In the genomic region with DNA sequence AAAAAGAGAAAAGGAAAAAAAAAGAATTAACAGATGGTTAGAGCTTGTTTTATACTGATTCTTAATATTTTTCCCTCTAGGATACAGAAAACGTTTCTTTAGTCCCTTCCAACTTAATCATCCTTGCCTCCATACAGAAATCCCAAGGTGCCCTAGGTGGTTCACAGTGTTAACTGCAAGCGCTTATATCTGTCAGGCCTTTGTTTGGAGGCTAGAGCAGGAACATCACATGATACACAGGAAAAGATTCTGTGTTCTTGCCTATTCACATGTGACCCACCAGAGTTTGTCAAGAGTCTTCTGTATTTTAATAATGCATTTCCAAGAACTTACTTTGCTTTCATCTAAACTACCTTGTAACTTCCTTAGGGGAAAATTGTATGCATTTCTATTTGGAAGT, we compare ENCODE assay signal across 14 cellular contexts. TPM values are rescaled to one million over a fixed set of nuclear protein-coding genes. Genes with fewer than 3 reads are reported as not detected.
DNase-seq lines count a peak whose midpoint lies in the region; ATAC-seq and TF ChIP-seq lines count a peak whose summit lies in the region.
"Had no signal": no experiment of that assay in that cellular context is flagged by ENCODE, and none has a peak within 500 bp of the region (broad histone marks: within the 10 kb centered on the region; RNA-seq: fewer than 3 reads in every experiment).

No MANE protein-coding gene starts in this region.

- H3K4me1 Mint-ChIP-seq in mesothelial cell of epicardium = peaks cover 26% of the 10 kb centered on the region
- H3K4me1 Mint-ChIP-seq in endodermal cell = peaks cover 38% of the 10 kb centered on the region
- H3K4me1 Mint-ChIP-seq: B cell; CD8-positive, alpha-beta memory T cell had no signal

- intact Hi-C loops in heart right ventricle (cut with DNase I) (no loop called here), right cardiac atrium (cut with DNase I) (no loop called here), posterior cingulate gyrus (cut with DNase I) (no loop called here)

- H3K9me3 ChIP-seq in heart right ventricle (no peaks in the 10 kb centered on the region), right cardiac atrium (ENCODE audit: control insufficient read depth, low read length) (no peaks in the 10 kb centered on the region), HEK293 (ENCODE audit: control insufficient read depth, insufficient read depth, low read depth, low read length) (no peaks in the 10 kb centered on the region), endodermal cell (ENCODE audit: control insufficient read depth, low read length) (no peaks in the 10 kb centered on the region)
- H3K9me3 ChIP-seq: BLaER1 treated with 17β-estradiol and CSF1 and Interleukin-3, amounts not matched to agents 10 nM and 100 nM; Caco-2; HAP-1 had no signal

- H3K4me3 ChIP-seq in heart right ventricle (no peak overlapping the region), right cardiac atrium (ENCODE audit: low read length) (no peak overlapping the region), HEK293 (ENCODE audit: low read depth, low read length) (no peak overlapping the region), endodermal cell (ENCODE audit: low read length) (no peak overlapping the region)
- H3K4me3 ChIP-seq: BLaER1 treated with 17β-estradiol and CSF1 and Interleukin-3, amounts not matched to agents 10 nM and 100 nM; GM23248; HAP-1 had no signal

- POLR2A ChIA-PET in HEK293 (lab: Yijun Ruan, JAX) = no interaction called here

- CTCF ChIA-PET in HEK293 (lab: Yijun Ruan, JAX) = interaction anchor here (0.6 to 1.2 kb wide), 5 partner anchors 14 to 334 kb away, joined by 3 to 5 read pairs (median 3); no protein-coding TSS in a partner anchor

- H3K27me3 Mint-ChIP-seq in mesothelial cell of epicardium (ENCODE audit: low read depth) (no peaks in the 10 kb centered on the region), endodermal cell (ENCODE audit: insufficient read depth) (no peaks in the 10 kb centered on the region)
- H3K27me3 Mint-ChIP-seq: B cell had no signal

- H3K36me3 Mint-ChIP-seq in mesothelial cell of epicardium (no peaks in the 10 kb centered on the region), endodermal cell (ENCODE audit: low read depth) (no peaks in the 10 kb centered on the region)
- H3K36me3 Mint-ChIP-seq: CD8-positive, alpha-beta memory T cell had no signal

- H3K27ac ChIP-seq in heart right ventricle = no peak overlapping the region
- no peak overlapping the region for H3K27ac ChIP-seq in right cardiac atrium (ENCODE audit: low read length)
- no peak overlapping the region for H3K27ac ChIP-seq in HEK293 (ENCODE audit: extremely low read depth, low read depth, low read length)
- H3K27ac ChIP-seq in endodermal cell (ENCODE audit: low read depth, low read length) = no peak overlapping the region
- H3K27ac ChIP-seq: BLaER1 treated with 17β-estradiol and CSF1 and Interleukin-3, amounts not matched to agents 10 nM and 100 nM; GM23248 had no signal

- no peaks in the 10 kb centered on the region for H3K9me3 Mint-ChIP-seq in mesothelial cell of epicardium
- H3K9me3 Mint-ChIP-seq in endodermal cell = no peaks in the 10 kb centered on the region
- H3K9me3 Mint-ChIP-seq: CD8-positive, alpha-beta memory T cell had no signal

- H3K27ac Mint-ChIP-seq in mesothelial cell of epicardium (peak overlapping the region; percentile 86), endodermal cell (no peak overlapping the region)
- H3K27ac Mint-ChIP-seq: B cell; CD8-positive, alpha-beta memory T cell had no signal

- H3K27me3 ChIP-seq in heart right ventricle (no peaks in the 10 kb centered on the region), right cardiac atrium (ENCODE audit: control insufficient read depth, insufficient read depth) (no peaks in the 10 kb centered on the region), endodermal cell (ENCODE audit: control insufficient read depth, insufficient read depth, low read length, poor library complexity, severe bottlenecking) (no peaks in the 10 kb centered on the region)
- H3K27me3 ChIP-seq: BLaER1 treated with 17β-estradiol and CSF1 and Interleukin-3, amounts not matched to agents 10 nM and 100 nM had no signal

- H3K36me3 ChIP-seq in heart right ventricle (no peaks in the 10 kb centered on the region), HEK293 (ENCODE audit: control insufficient read depth in 2 of 2, insufficient read depth in 1 of 2, low read length in 2 of 2) (no peaks in the 10 kb centered on the region), endodermal cell (ENCODE audit: control insufficient read depth, insufficient read depth, low read length) (no peaks in the 10 kb centered on the region)
- H3K36me3 ChIP-seq: BLaER1 treated with 17β-estradiol and CSF1 and Interleukin-3, amounts not matched to agents 10 nM and 100 nM; HAP-1 had no signal

- H3K4me1 ChIP-seq in heart right ventricle (peaks cover 0 to 11% (median 7%) of the 10 kb centered on the region in 9 donors), right cardiac atrium (ENCODE audit: control insufficient read depth, insufficient read depth, low read length) (no peaks in the 10 kb centered on the region), HEK293 (ENCODE audit: control insufficient read depth, insufficient read depth, low read length) (peaks cover 12% of the 10 kb centered on the region), endodermal cell (ENCODE audit: control insufficient read depth, insufficient read depth, low read length) (peaks cover 19% of the 10 kb centered on the region)
- H3K4me1 ChIP-seq: BLaER1 treated with 17β-estradiol and CSF1 and Interleukin-3, amounts not matched to agents 10 nM and 100 nM; Caco-2; HAP-1 had no signal

- DNase-seq in heart right ventricle (no peak), right cardiac atrium (no peak), mesothelial cell of epicardium (ENCODE audit: low spot score in 2 of 2, unreplicated experiment in 2 of 2) (no peak), endodermal cell (no peak), posterior cingulate gyrus (no peak), NCI-H2107 (lab: John Stamatoyannopoulos, UW) (no peak)
- DNase-seq: Caco-2; CD8-positive, alpha-beta memory T cell; GM23248; IMR-90 had no signal

- ATAC-seq in heart right ventricle = peak in 5 of 8 donors; percentile 53 to 86 (median 65)
- no peak for ATAC-seq in right cardiac atrium

- WGBS in heart right ventricle, 2 donors = 53 to 66% methylated on average over 2 of the region's 2 CpGs
- whole genome bisulfite sequencing in right cardiac atrium = 64% methylated on average over 2 of the region's 2 CpGs
- WGBS in endodermal cell (ENCODE audit: insufficient coverage in 1 of 2, insufficient read length in 1 of 2), 2 experiments = 79 to 100% methylated on average over 2 of the region's 2 CpGs

- H3K4me3 Mint-ChIP-seq in mesothelial cell of epicardium (no peak overlapping the region), endodermal cell (no peak overlapping the region)
- H3K4me3 Mint-ChIP-seq: B cell; CD8-positive, alpha-beta memory T cell had no signal

- TF ChIP-seq CTCF in heart right ventricle (IDR thresholded peaks at IDR 0.05) (no peak), HEK293 (tag by site-specific recombination; IDR thresholded peaks at IDR 0.05) (no peak), mesothelial cell of epicardium (IDR thresholded peaks at IDR 0.05; ENCODE audit: unreplicated experiment) (no peak), endodermal cell (conservative IDR thresholded peaks at IDR 0.05) (no peak)

- no peak overlapping the region for H3K9ac ChIP-seq in endodermal cell (ENCODE audit: extremely low read depth, low read length, poor library complexity, severe bottlenecking)
- H3K9ac ChIP-seq: BLaER1 treated with 17β-estradiol and CSF1 and Interleukin-3, amounts not matched to agents 10 nM and 100 nM; GM23248 had no signal

TF ChIP-seq in HEK293, 187 proteins besides CTCF, POLR2A, EP300 and RAD21:
- TF ChIP-seq ZNF843 (tag by site-specific recombination; IDR thresholded peaks at IDR 0.05) = no peak
- TF ChIP-seq ZBTB17 (tag by site-specific recombination; IDR thresholded peaks at IDR 0.05) = 0 out of 2 replicates have a peak, but pooled peaks have one; percentile 17
- TF ChIP-seq ZNF670 (tag by site-specific recombination; IDR thresholded peaks at IDR 0.05; ENCODE audit: low read depth) = no peak
- TF ChIP-seq ZNF555 (tag by site-specific recombination; conservative IDR thresholded peaks at IDR 0.05) = no peak

RNA-seq across cellular contexts. Expression of gene ANKRD6, which starts 31.3 kb away (rescaled TPM):
- 10 to 100 TPM in 5 of 10 donors, 1 to 10 TPM in 5; 6.3 to 18.2 (median 10.4) TPM for total RNA-seq in heart right ventricle
- 1 to 10 TPM; 2.0 to 7.5 TPM for polyA plus RNA-seq in heart right ventricle
- 10 to 100 TPM; 17.9 to 22.8 (median 21.0) TPM for total RNA-seq in right cardiac atrium
- polyA plus RNA-seq in right cardiac atrium = 6.7 TPM
- total RNA-seq in mesothelial cell of epicardium = 41.0 to 44.9 TPM (median 43.5 TPM) in 3 replicates
- total RNA-seq in endodermal cell = 100 to 1,000 TPM in 1 of 2 donors, 10 to 100 TPM in 1; 88.7 to 110 TPM
- 31.9 TPM for polyA plus RNA-seq in endodermal cell (2013, experiment 1 of 2)
- polyA plus RNA-seq in endodermal cell (2013, experiment 2 of 2) = 33.9 TPM

RNA-seq across cellular contexts. Expression of gene RRAGD, which starts 52.2 kb away (rescaled TPM):
- total RNA-seq in heart right ventricle (100 to 1,000 TPM in 9 of 10 donors, 10 to 100 TPM in 1; 93.1 to 130 (median 120) TPM), right cardiac atrium (100 to 1,000 TPM in 3 of 4 donors, 10 to 100 TPM in 1; 92.2 to 154 (median 126) TPM), mesothelial cell of epicardium (5.6 to 6.9 TPM (median 5.6 TPM) in 3 replicates), endodermal cell (1 to 10 TPM in 1 of 2 donors, under 1 TPM in 1; 0.95 to 2.0 TPM)
- polyA plus RNA-seq in heart right ventricle (10 to 100 TPM; 18.1 to 24.8 TPM), right cardiac atrium (57.2 TPM)
- 20.5 TPM for polyA plus RNA-seq in endodermal cell (2013, experiment 1 of 2)
- 18.0 TPM for polyA plus RNA-seq in endodermal cell (2013, experiment 2 of 2)
- total RNA-seq: GM23248, IMR-90 had no signal
- polyA plus RNA-seq: GM23248, IMR-90 had no signal

Comparison
In these comparisons a context has a peak if more than half of its experiments do, and no peak if none do; other contexts are left out.
1. ATAC-seq: peak in heart right ventricle (5 of 8); none in right cardiac atrium (0 of 2).
2. RNA of gene RRAGD, which starts 52.2 kb away (total RNA-seq): 92.2 to 154 TPM in right cardiac atrium and 93.1 to 130 TPM in heart right ventricle; 5.6 to 6.9 TPM in mesothelial cell of epicardium and 0.95 to 2.0 TPM in endodermal cell; every median in the first group is over 10 times any median in the second.